ENCODE assay signal across 8 cellular contexts in genomic region chr13:40190656-40191100, GRCh38.
A peak's percentile ranks its signal among the peaks of the same experiment; 100 is the strongest.
DNase-seq lines count a peak whose midpoint lies in the region; ATAC-seq lines count a peak whose summit lies in the region.

No MANE protein-coding gene starts in this region.

- ATAC-seq in Right ventricle myocardium inferior (peak; percentile 50), GM21737 (IDR thresholded peaks at IDR 0.05; ENCODE audit: unreplicated experiment) (no peak)

- intact Hi-C loops in Right ventricle myocardium inferior (cut with DNase I) (loop anchor here (2.0 to 5.0 kb wide), 3 partner anchors 43 to 252 kb away; no protein-coding TSS in a partner anchor), cardiac septum (cut with DNase I) (loop anchor here (5.0 kb wide), 1 partner anchor 477 kb away; the partner anchor contains the start of gene FOXO1)

- DNase-seq in Right ventricle myocardium inferior (ENCODE audit: missing footprints), result no peak
- no peak for DNase-seq in cardiac septum (ENCODE audit: low spot score)
- peak; percentile 66 for DNase-seq in SK-N-DZ (ENCODE audit: low spot score)
- DNase-seq in amygdala (lab: John Stamatoyannopoulos, UW), result peak in 51 of 56 donors; percentile 13 to 88 (median 60)
- peak; percentile 8 for DNase-seq in hepatic stellate cell (ENCODE audit: low spot score)
- peak; percentile 48 for DNase-seq in skeletal muscle cell (ENCODE audit: low read depth)
- DNase-seq in NCI-H2196 (lab: John Stamatoyannopoulos, UW; ENCODE audit: unreplicated experiment), result no peak

- no peak overlapping the region for H3K4me3 ChIP-seq in skeletal muscle cell (ENCODE audit: low read depth, low read length)

Comparison
In these comparisons a context has a peak if more than half of its experiments do, and no peak if none do; other contexts are left out.
1. DNase-seq: peak in SK-N-DZ (single experiment), amygdala (51 of 56), hepatic stellate cell (single experiment) and skeletal muscle cell (single experiment); none in Right ventricle myocardium inferior (single experiment), cardiac septum (single experiment) and NCI-H2196 (single experiment).